Comparison of ENCODE assay signal across 8 cellular contexts in the genomic region with DNA sequence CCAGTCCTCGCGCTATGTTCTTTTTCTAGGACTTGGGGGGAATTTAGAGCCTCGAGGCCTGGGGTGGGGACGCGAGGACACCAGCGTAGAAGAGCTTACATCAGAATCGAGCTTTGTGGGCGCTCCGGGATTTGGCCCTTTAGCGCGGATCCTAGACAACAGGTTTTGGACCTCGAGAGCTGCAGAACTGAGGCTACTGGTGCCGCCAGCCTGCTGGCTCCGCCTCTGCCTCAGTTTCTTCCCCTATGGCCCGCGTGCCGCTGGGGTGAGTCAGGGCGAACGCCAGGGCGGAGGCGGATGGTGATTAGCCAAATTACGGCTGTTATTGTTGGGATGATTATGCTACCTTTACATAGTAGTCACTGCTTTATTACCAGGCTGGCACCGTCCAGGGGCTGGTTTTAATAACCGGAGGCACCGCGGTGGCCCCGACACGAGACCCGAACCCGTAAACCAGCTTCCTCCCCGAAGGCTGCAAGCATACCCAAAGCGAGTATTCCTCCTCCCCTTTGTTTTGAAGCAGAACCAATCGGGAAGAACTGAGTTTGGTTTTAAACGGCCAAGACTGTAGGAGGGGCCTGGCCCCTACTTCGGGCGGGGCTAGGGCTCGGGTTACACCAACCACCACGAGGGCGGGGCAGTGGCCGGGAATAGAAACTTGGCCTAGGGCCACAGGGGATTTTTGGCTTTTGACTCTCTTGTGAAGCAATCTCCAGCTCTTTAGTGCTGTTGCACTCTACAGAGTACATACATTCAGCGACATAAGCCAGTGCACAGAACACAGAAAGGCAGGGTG. TPM values are rescaled to one million over a fixed set of nuclear protein-coding genes. Genes with fewer than 3 reads are reported as not detected.
DNase-seq lines count a peak whose midpoint lies in the region; ATAC-seq and TF ChIP-seq lines count a peak whose summit lies in the region.

No MANE protein-coding gene starts in this region.

- H4K8ac ChIP-seq in IMR-90 (ENCODE audit: low read depth in 2 of 2, low read length in 2 of 2): peak overlapping the region; percentile 71 to 95

- DNase-seq in DMS114 treated with DMSO at 0.1 percent for 48 hours (lab: John Stamatoyannopoulos, UW; ENCODE audit: unreplicated experiment) (peak; percentile 95), IMR-90 (peak; percentile 98), OCI-LY7 (ENCODE audit: low spot score) (peak; percentile 99), activated T-cell treated with anti-CD3 and anti-CD28 coated beads for 4 hours (peak; percentile 69), epithelial cell of esophagus (ENCODE audit: low read depth) (peak; percentile 98)
- peak; percentile 86 to 87 for DNase-seq in stimulated activated CD8-positive, alpha-beta memory T cell treated with anti-CD3 and anti-CD28 coated beads, Interleukin-2, amount 100 ng/mL, for 48 hours (ENCODE audit: low read depth in 2 of 2)

- peak; percentile 63 for ATAC-seq in GM21529 (IDR thresholded peaks at IDR 0.05; ENCODE audit: unreplicated experiment)
- ATAC-seq in IMR-90 (ENCODE audit: low read depth): peak; percentile 81

- POLR2A ChIA-PET in IMR-90 (lab: Charles Lee; ENCODE audit: unreplicated experiment) (interaction anchor here (0.6 to 1.0 kb wide), 2 partner anchors 14 to 513 kb away, joined by 3 read pairs; no protein-coding TSS in a partner anchor), OCI-LY7 (lab: Charles Lee) (interaction anchor here (0.6 to 2.5 kb wide), 21 partner anchors 9 to 252 kb away, joined by 3 to 9 read pairs (median 4); a partner anchor contains a TSS)

- intact Hi-C loops in IMR-90 (cut with micrococcal nuclease): loop anchor here (5.0 kb wide), 1 partner anchor 143 kb away; a partner anchor contains a TSS
- intact Hi-C loops in OCI-LY7 (cut with micrococcal nuclease; ENCODE audit: unreplicated experiment): loop anchor here (1.0 to 10.0 kb wide), 4 partner anchors 53 to 445 kb away; a partner anchor contains a TSS

- peak overlapping the region; percentile 79; the same call in 1 of the 2 replicates for H2AK5ac ChIP-seq in IMR-90 (ENCODE audit: low read depth, low read length)

- no peaks in the 10 kb centered on the region for H3K9me2 ChIP-seq in OCI-LY7 (ENCODE audit: insufficient read depth, low read length)

- peak overlapping the region; percentile 94 for H3K4ac ChIP-seq in IMR-90 (ENCODE audit: low read depth, low read length)

- H3K9me3 ChIP-seq in IMR-90 (ENCODE audit: control insufficient read depth, insufficient read depth, low read length) (no peaks in the 10 kb centered on the region), OCI-LY7 (ENCODE audit: low read length) (no peaks in the 10 kb centered on the region), mononuclear cell (ENCODE audit: low read depth, low read length) (no peaks in the 10 kb centered on the region)

- TF ChIP-seq POLR2A in IMR-90 (IDR thresholded peaks at IDR 0.05; ENCODE audit: low read depth, low read length): peak; percentile 60; the same call in 1 of the 2 replicates

- H3K9me1 ChIP-seq in IMR-90 (ENCODE audit: insufficient read depth, low read length): peaks cover 21% of the 10 kb centered on the region

- H3K56ac ChIP-seq in IMR-90 (ENCODE audit: extremely low read depth, insufficient read depth, low read length): peak overlapping the region; percentile 91

- WGBS in IMR-90 (ENCODE audit: extremely low coverage in 2 of 2, insufficient read length in 1 of 2), 2 experiments: 0% methylated on average over 9 of the region's 41 CpGs; no CpG with 5 or more reads in 1 of the 2 experiments

- H2AFZ ChIP-seq in IMR-90 (replicated peaks; ENCODE audit: low read length, poor library complexity): peak overlapping the region; percentile 94
- H2AFZ ChIP-seq in OCI-LY7 (ENCODE audit: low read length): peak overlapping the region; percentile 71; the same call in 1 of the 2 replicates

- no peak for TF ChIP-seq RAD21 in IMR-90 (IDR thresholded peaks at IDR 0.05; ENCODE audit: low read length)

- H3K4me3 ChIP-seq in IMR-90 (ENCODE audit: insufficient read depth, low read depth, low read length) (peak overlapping the region; percentile 46), OCI-LY7 (ENCODE audit: low read depth, low read length, poor library complexity, severe bottlenecking) (peak overlapping the region; percentile 75), epithelial cell of esophagus (ENCODE audit: low read length) (peak overlapping the region; percentile 82), mononuclear cell (ENCODE audit: low read length) (peak overlapping the region; percentile 96)

- H2BK15ac ChIP-seq in IMR-90 (ENCODE audit: low read depth, low read length): peak overlapping the region; percentile 73; the same call in 2 of the 3 replicates

- no peaks in the 10 kb centered on the region for H4K20me1 ChIP-seq in IMR-90 (ENCODE audit: insufficient read depth, low read length)
- no peaks in the 10 kb centered on the region for H4K20me1 ChIP-seq in OCI-LY7 (ENCODE audit: insufficient read depth, low read length)

- in situ Hi-C loops in IMR-90 (cut with MboI; ENCODE audit: low sequenced_read_pairs): no loop called here

- peak overlapping the region; percentile 28 for H3K18ac ChIP-seq in IMR-90 (ENCODE audit: low read depth, low read length)

- H3K27me3 ChIP-seq in IMR-90 (ENCODE audit: control insufficient read depth, insufficient read depth, low read length) (no peaks in the 10 kb centered on the region), mononuclear cell (ENCODE audit: insufficient read depth, low read length) (no peaks in the 10 kb centered on the region)

- TF ChIP-seq CTCF in IMR-90 (conservative IDR thresholded peaks at IDR 0.05; ENCODE audit: low read depth, low read length) (no peak), OCI-LY7 (conservative IDR thresholded peaks at IDR 0.05; ENCODE audit: low read length) (no peak), epithelial cell of esophagus (IDR thresholded peaks at IDR 0.05; ENCODE audit: insufficient read depth, low read depth, low read length, missing control alignments) (no peak)

- dilution Hi-C loops in IMR-90 (cut with HindIII; ENCODE audit: low sequenced_read_pairs, unreplicated experiment): no loop called here

- H3K79me1 ChIP-seq in IMR-90 (ENCODE audit: low read depth in 1 of 2, low read length in 2 of 2): peaks cover 22 to 39% of the 10 kb centered on the region in 2 experiments

- peak overlapping the region; percentile 86 for H4K91ac ChIP-seq in IMR-90 (ENCODE audit: insufficient read depth, low read depth, low read length)

- peak overlapping the region; percentile 87 for H2BK5ac ChIP-seq in IMR-90 (ENCODE audit: low read depth, low read length, poor library complexity, severe bottlenecking)

- peak overlapping the region; percentile 86 for H2BK120ac ChIP-seq in IMR-90 (ENCODE audit: low read depth, low read length)

- peak overlapping the region; percentile 90 for H2AK9ac ChIP-seq in IMR-90 (replicated peaks; ENCODE audit: low read depth, low read length, poor library complexity)

- H3K4me2 ChIP-seq in IMR-90 (ENCODE audit: low read depth, low read length): peak overlapping the region; percentile 76
- peak overlapping the region; percentile 92 for H3K4me2 ChIP-seq in OCI-LY7 (ENCODE audit: low read length)

- peak overlapping the region; percentile 96 for H3K14ac ChIP-seq in IMR-90 (replicated peaks; ENCODE audit: low read depth, low read length)

- peaks cover 15% of the 10 kb centered on the region for H3K36me3 ChIP-seq in IMR-90 (ENCODE audit: control insufficient read depth, insufficient read depth, low read length)
- H3K36me3 ChIP-seq in OCI-LY7 (ENCODE audit: insufficient read depth, low read length): peaks cover 27% of the 10 kb centered on the region

- H4K5ac ChIP-seq in IMR-90 (ENCODE audit: low read depth, low read length): peak overlapping the region; percentile 23

- BruUV-seq in IMR-90 (replicated peaks; lab: Mats Ljungman, UMichigan) (no TSS peak), OCI-LY7 (replicated peaks; lab: Mats Ljungman, UMichigan) (TSS peak; percentile 82)

- H3K9ac ChIP-seq in IMR-90 (ENCODE audit: low read depth, low read length): peak overlapping the region; percentile 67

- H2BK20ac ChIP-seq in IMR-90 (ENCODE audit: low read depth, low read length): peak overlapping the region; percentile 76

- H3K4me1 ChIP-seq in IMR-90 (ENCODE audit: control insufficient read depth, insufficient read depth, low read length) (peaks cover 8% of the 10 kb centered on the region), OCI-LY7 (ENCODE audit: insufficient read depth, low read length, poor library complexity, severe bottlenecking) (peaks cover 50% of the 10 kb centered on the region), mononuclear cell (ENCODE audit: insufficient read depth, low read length) (peaks cover 49% of the 10 kb centered on the region)

- peaks cover 19% of the 10 kb centered on the region; the same call in 1 of the 2 replicates for H3K79me2 ChIP-seq in OCI-LY7 (ENCODE audit: insufficient read depth, low read depth, low read length)

- H3K27ac ChIP-seq in IMR-90 (ENCODE audit: insufficient read depth, low read length) (peak overlapping the region; percentile 82), OCI-LY7 (ENCODE audit: low read depth, low read length, poor library complexity, severe bottlenecking) (peak overlapping the region; percentile 95)

- CTCF ChIA-PET in IMR-90 (lab: Yijun Ruan, JAX) (interaction anchor here (1.0 kb wide), 1 partner anchor 19 kb away, joined by 3 read pairs; no protein-coding TSS in a partner anchor), OCI-LY7 (lab: Charles Lee; ENCODE audit: unreplicated experiment) (interaction anchor here (0.6 kb wide), 1 partner anchor 627 kb away, joined by 4 read pairs; no protein-coding TSS in a partner anchor)

- peak overlapping the region; percentile 95 for H3K23ac ChIP-seq in IMR-90 (ENCODE audit: low read depth, low read length)

RNA-seq across cellular contexts. Expression of a gene that starts 0.6 kb away (rescaled TPM):
- 34.2 and 38.4 TPM in 2 replicates for total RNA-seq in IMR-90 (2012; rRNA removed)
- polyA plus RNA-seq in IMR-90 (2012; rRNA removed): 79.7 and 86.6 TPM in 2 replicates
- polyA plus RNA-seq in IMR-90 (2012; cell fraction: cytosol; rRNA removed): 30.1 and 40.2 TPM in 2 replicates
- polyA plus RNA-seq in IMR-90 (2012; cell fraction: nucleus; rRNA removed; ENCODE audit: low replicate concordance): 470 and 640 TPM in 2 replicates
- total RNA-seq in OCI-LY7 (2014; rRNA removed; shearing (Covaris generic)): 64.8 and 72.4 TPM in 2 replicates
- 86.5 and 90.0 TPM in 2 replicates for total RNA-seq in OCI-LY7 (2022)
- 31.7 TPM for total RNA-seq in mononuclear cell

RNA-seq across cellular contexts. Expression of a gene that starts 5.9 kb away (rescaled TPM):
- total RNA-seq in IMR-90 (2012; rRNA removed) (28.1 and 31.1 TPM in 2 replicates), OCI-LY7 (2022) (33.5 and 43.3 TPM in 2 replicates), mononuclear cell (55.9 TPM)
- polyA plus RNA-seq in IMR-90 (2012; rRNA removed): 40.4 and 50.2 TPM in 2 replicates
- 20.9 and 32.3 TPM in 2 replicates for polyA plus RNA-seq in IMR-90 (2012; cell fraction: cytosol; rRNA removed)
- polyA plus RNA-seq in IMR-90 (2012; cell fraction: nucleus; rRNA removed; ENCODE audit: low replicate concordance): 22.5 and 23.5 TPM in 2 replicates
- total RNA-seq in OCI-LY7 (2014; rRNA removed; shearing (Covaris generic)): 24.0 and 30.8 TPM in 2 replicates

RNA-seq across cellular contexts. Expression of a gene that starts 15.1 kb away (rescaled TPM):
- total RNA-seq in IMR-90 (2012; rRNA removed): under 0.01 and 0.18 TPM in 2 replicates
- polyA plus RNA-seq in IMR-90 (2012; rRNA removed): 0.21 and 0.24 TPM in 2 replicates
- polyA plus RNA-seq in IMR-90 (2012; cell fraction: cytosol; rRNA removed): 0.34 and 0.38 TPM in 2 replicates
- polyA plus RNA-seq in IMR-90 (2012; cell fraction: nucleus; rRNA removed; ENCODE audit: low replicate concordance): 0.14 and 0.24 TPM in 2 replicates
- total RNA-seq in OCI-LY7 (2014; rRNA removed; shearing (Covaris generic)): 0.28 TPM in 1 of 2 replicates, not detected in the other
- total RNA-seq in OCI-LY7 (2022): not detected in 2 replicates
- 0.42 TPM for total RNA-seq in mononuclear cell

RNA-seq across cellular contexts. Expression of a gene that starts 53.7 kb away (rescaled TPM):
- total RNA-seq in IMR-90 (2012; rRNA removed) (25.8 and 26.0 TPM in 2 replicates), OCI-LY7 (2022) (93.5 and 120 TPM in 2 replicates), mononuclear cell (2.7 TPM)
- 13.1 and 13.3 TPM in 2 replicates for polyA plus RNA-seq in IMR-90 (2012; rRNA removed)
- polyA plus RNA-seq in IMR-90 (2012; cell fraction: cytosol; rRNA removed): 4.7 and 6.3 TPM in 2 replicates
- 3.2 and 14.1 TPM in 2 replicates for polyA plus RNA-seq in IMR-90 (2012; cell fraction: nucleus; rRNA removed; ENCODE audit: low replicate concordance)
- total RNA-seq in OCI-LY7 (2014; rRNA removed; shearing (Covaris generic)): 64.3 and 67.3 TPM in 2 replicates

RNA-seq across cellular contexts. Expression of a gene that starts 53.9 kb away (rescaled TPM):
- total RNA-seq in IMR-90 (2012; rRNA removed) (30.0 and 30.1 TPM in 2 replicates), OCI-LY7 (2022) (72.6 and 74.9 TPM in 2 replicates), mononuclear cell (17.3 TPM)
- 27.3 and 29.0 TPM in 2 replicates for polyA plus RNA-seq in IMR-90 (2012; rRNA removed)
- polyA plus RNA-seq in IMR-90 (2012; cell fraction: cytosol; rRNA removed): 7.0 and 15.6 TPM in 2 replicates
- polyA plus RNA-seq in IMR-90 (2012; cell fraction: nucleus; rRNA removed; ENCODE audit: low replicate concordance): 25.4 and 42.1 TPM in 2 replicates
- 54.6 and 58.5 TPM in 2 replicates for total RNA-seq in OCI-LY7 (2014; rRNA removed; shearing (Covaris generic))

Comparison
In these comparisons a context has a peak if more than half of its experiments do, and no peak if none do; other contexts are left out.
1. Peak in every context shown above with its lines: DNase-seq, ATAC-seq, H3K4me3 ChIP-seq and H3K27ac ChIP-seq.
2. H3K4me3 ChIP-seq: peak in every context shown above with its lines; median percentile 96 in mononuclear cell; 82 in epithelial cell of esophagus; 75 in OCI-LY7; 46 in IMR-90.